In the genomic region with DNA sequence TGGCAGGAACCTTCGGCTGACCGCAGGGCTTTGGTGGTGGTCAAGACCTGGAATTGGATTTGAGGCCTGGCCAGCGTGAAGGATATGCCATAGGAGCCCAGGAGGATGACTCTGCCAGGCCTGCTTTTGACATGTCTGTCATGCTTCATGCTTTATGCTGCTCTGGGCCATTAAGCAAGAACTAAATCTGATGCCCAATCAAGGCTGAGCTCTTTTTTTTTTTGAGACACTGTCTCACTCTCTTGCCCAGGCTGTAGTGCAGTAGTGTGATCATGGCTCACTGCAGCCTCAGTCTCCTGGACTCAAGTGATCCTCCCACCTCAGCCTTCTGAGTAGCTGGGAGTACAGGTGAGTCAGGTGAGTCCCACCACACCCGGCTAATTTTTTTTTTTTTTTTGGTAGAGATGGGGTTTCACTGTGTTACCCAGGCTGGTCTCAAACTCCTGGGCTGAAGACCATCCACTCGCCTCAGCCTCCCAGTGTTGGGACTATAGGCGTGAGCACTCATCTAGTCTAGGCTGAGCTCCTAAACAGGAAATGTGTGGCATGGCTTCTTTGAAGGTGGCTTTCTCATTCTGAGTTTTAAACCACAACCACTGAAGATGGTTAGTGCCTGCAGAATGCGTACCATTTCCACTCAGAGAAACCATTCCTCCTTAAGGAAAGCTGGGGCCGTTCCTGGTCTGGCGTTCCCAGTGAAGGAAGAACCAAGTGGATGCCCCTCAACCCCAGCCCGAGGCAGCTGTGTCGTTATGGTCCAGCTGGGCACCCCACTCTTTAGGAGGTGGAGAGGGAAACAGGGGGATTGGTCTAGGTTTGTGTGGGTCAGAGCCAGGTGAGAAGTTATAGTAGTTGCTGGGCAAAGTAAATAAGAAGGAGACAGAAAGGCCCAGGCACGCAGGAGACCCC, we compare ENCODE assay signal across 1 cellular context.
TF ChIP-seq lines count a peak whose summit lies in the region.

No MANE protein-coding gene starts in this region.

TF ChIP-seq in GM12878, 131 proteins besides CTCF, POLR2A, EP300 and RAD21 (continued from another document and continues in another):
- TF ChIP-seq, protein P1, sequence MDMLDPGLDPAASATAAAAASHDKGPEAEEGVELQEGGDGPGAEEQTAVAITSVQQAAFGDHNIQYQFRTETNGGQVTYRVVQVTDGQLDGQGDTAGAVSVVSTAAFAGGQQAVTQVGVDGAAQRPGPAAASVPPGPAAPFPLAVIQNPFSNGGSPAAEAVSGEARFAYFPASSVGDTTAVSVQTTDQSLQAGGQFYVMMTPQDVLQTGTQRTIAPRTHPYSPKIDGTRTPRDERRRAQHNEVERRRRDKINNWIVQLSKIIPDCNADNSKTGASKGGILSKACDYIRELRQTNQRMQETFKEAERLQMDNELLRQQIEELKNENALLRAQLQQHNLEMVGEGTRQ (IDR thresholded peaks at IDR 0.05; ENCODE audit: borderline replicate concordance, low read depth, low read length) = no peak
- TF ChIP-seq ZNF274 (IDR thresholded peaks at IDR 0.05; ENCODE audit: insufficient read depth, insufficient read length) (no peak), NFXL1 (IDR thresholded peaks at IDR 0.05; ENCODE audit: borderline replicate concordance) (no peak), HDGF (IDR thresholded peaks at IDR 0.05) (no peak), SUPT20H (IDR thresholded peaks at IDR 0.05; ENCODE audit: borderline replicate concordance, control insufficient read depth, low read depth, low read length) (no peak), NFYA (IDR thresholded peaks at IDR 0.05; ENCODE audit: borderline replicate concordance, low read depth, low read length) (no peak), TCF12 (IDR thresholded peaks at IDR 0.05; ENCODE audit: low read depth, low read length) (peak; percentile 31; the same call in 1 of the 2 replicates), MLLT1 (IDR thresholded peaks at IDR 0.05) (peak; percentile 86), IRF4 (IDR thresholded peaks at IDR 0.05; ENCODE audit: low read depth, low read length) (peak; percentile 89), KLF5 (IDR thresholded peaks at IDR 0.05; ENCODE audit: partially characterized antibody) (no peak), POLR2AphosphoS2 (IDR thresholded peaks at IDR 0.05; ENCODE audit: low read depth, low read length) (no peak), KAT2A (conservative IDR thresholded peaks at IDR 0.05; ENCODE audit: control insufficient read depth, low read depth, low read length) (no peak), WRNIP1 (IDR thresholded peaks at IDR 0.05; ENCODE audit: borderline replicate concordance, low read depth, low read length) (no peak), SREBF1 (IDR thresholded peaks at IDR 0.05; ENCODE audit: low read length) (no peak), ZNF384 (IDR thresholded peaks at IDR 0.05; ENCODE audit: borderline replicate concordance, low read depth, low read length) (peak; percentile 47; the same call in 1 of the 2 replicates), SMARCA5 (IDR thresholded peaks at IDR 0.05) (no peak), CHD4 (IDR thresholded peaks at IDR 0.05) (no peak), JUND (IDR thresholded peaks at IDR 0.05; ENCODE audit: low read depth, low read length) (0 out of 2 replicates have a peak, but pooled peaks have one; percentile 45), ATF7 (IDR thresholded peaks at IDR 0.05; ENCODE audit: low read depth) (peak; percentile 43; the same call in 1 of the 2 replicates), RUNX3 (IDR thresholded peaks at IDR 0.05; ENCODE audit: low read length) (peak; percentile 97), EZH2 (IDR thresholded peaks at IDR 0.05; ENCODE audit: borderline replicate concordance, control insufficient read depth, low read depth, low read length) (no peak), STAT3 (IDR thresholded peaks at IDR 0.05; ENCODE audit: low read depth, low read length) (no peak), KDM1A (IDR thresholded peaks at IDR 0.05; ENCODE audit: borderline replicate concordance) (no peak), NR2F1 (conservative IDR thresholded peaks at IDR 0.05) (no peak), YY1 (IDR thresholded peaks at IDR 0.05; ENCODE audit: low read depth, low read length) (0 out of 2 replicates have a peak, but pooled peaks have one; percentile 30), STAT1 (conservative IDR thresholded peaks at IDR 0.05) (no peak; the same call in 1 of the 2 replicates), SUZ12 (IDR thresholded peaks at IDR 0.05; ENCODE audit: unreplicated experiment) (no peak), GATAD2B (conservative IDR thresholded peaks at IDR 0.05; ENCODE audit: low read depth) (0 out of 2 replicates have a peak, but pooled peaks have one; percentile 47), NR2C2 (IDR thresholded peaks at IDR 0.05; ENCODE audit: borderline replicate concordance, control insufficient read depth, insufficient read length, low read depth) (no peak), HDAC6 (IDR thresholded peaks at IDR 0.05; ENCODE audit: unreplicated experiment) (no peak), ZNF24 (IDR thresholded peaks at IDR 0.05) (0 out of 2 replicates have a peak, but pooled peaks have one; percentile 47), PKNOX1 (IDR thresholded peaks at IDR 0.05) (no peak), MXI1 (IDR thresholded peaks at IDR 0.05; ENCODE audit: low read depth, low read length) (no peak), ZNF622 (IDR thresholded peaks at IDR 0.05) (no peak), CBFB (IDR thresholded peaks at IDR 0.05; ENCODE audit: low read depth) (peak; percentile 88; the same call in 1 of the 2 replicates), RAD51 (IDR thresholded peaks at IDR 0.05) (no peak), CHD2 (IDR thresholded peaks at IDR 0.05; ENCODE audit: borderline replicate concordance, low read depth, low read length) (no peak), ZNF217 (IDR thresholded peaks at IDR 0.05) (no peak), PML (IDR thresholded peaks at IDR 0.05; ENCODE audit: low read length) (no peak), RELA (IDR thresholded peaks at IDR 0.05; ENCODE audit: borderline replicate concordance, partially characterized antibody) (no peak), IRF5 (IDR thresholded peaks at IDR 0.05; ENCODE audit: borderline replicate concordance) (no peak), IKZF2 (IDR thresholded peaks at IDR 0.05) (peak; percentile 94 to 95), ZBTB40 (IDR thresholded peaks at IDR 0.05; ENCODE audit: borderline replicate concordance) (0 out of 2 replicates have a peak, but pooled peaks have one; percentile 16), YBX1 (IDR thresholded peaks at IDR 0.05) (no peak), CREM (IDR thresholded peaks at IDR 0.05; ENCODE audit: low read depth) (peak; percentile 77), TBL1XR1 (IDR thresholded peaks at IDR 0.05; ENCODE audit: low read depth, low read length) (peak; percentile 78; the same call in 1 of the 2 replicates), JUNB (IDR thresholded peaks at IDR 0.05) (peak; percentile 88), PAX8 (IDR thresholded peaks at IDR 0.05) (no peak), ETV6 (conservative IDR thresholded peaks at IDR 0.05 in 1 of 2, IDR thresholded peaks at IDR 0.05 in 1 of 2; ENCODE audit: borderline replicate concordance in 1 of 2, low read depth in 1 of 2) (peak in 1 of 2 experiments; percentile 60; a peak in 1 of 4 replicates), FOXM1 (IDR thresholded peaks at IDR 0.05; ENCODE audit: low read depth, low read length) (peak; percentile 48; the same call in 1 of the 2 replicates), BMI1 (IDR thresholded peaks at IDR 0.05; ENCODE audit: borderline replicate concordance) (no peak)
- TF ChIP-seq, protein P2, sequence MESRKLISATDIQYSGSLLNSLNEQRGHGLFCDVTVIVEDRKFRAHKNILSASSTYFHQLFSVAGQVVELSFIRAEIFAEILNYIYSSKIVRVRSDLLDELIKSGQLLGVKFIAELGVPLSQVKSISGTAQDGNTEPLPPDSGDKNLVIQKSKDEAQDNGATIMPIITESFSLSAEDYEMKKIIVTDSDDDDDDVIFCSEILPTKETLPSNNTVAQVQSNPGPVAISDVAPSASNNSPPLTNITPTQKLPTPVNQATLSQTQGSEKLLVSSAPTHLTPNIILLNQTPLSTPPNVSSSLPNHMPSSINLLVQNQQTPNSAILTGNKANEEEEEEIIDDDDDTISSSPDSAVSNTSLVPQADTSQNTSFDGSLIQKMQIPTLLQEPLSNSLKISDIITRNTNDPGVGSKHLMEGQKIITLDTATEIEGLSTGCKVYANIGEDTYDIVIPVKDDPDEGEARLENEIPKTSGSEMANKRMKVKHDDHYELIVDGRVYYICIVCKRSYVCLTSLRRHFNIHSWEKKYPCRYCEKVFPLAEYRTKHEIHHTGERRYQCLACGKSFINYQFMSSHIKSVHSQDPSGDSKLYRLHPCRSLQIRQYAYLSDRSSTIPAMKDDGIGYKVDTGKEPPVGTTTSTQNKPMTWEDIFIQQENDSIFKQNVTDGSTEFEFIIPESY (IDR thresholded peaks at IDR 0.05) = no peak
- TF ChIP-seq, protein P3, sequence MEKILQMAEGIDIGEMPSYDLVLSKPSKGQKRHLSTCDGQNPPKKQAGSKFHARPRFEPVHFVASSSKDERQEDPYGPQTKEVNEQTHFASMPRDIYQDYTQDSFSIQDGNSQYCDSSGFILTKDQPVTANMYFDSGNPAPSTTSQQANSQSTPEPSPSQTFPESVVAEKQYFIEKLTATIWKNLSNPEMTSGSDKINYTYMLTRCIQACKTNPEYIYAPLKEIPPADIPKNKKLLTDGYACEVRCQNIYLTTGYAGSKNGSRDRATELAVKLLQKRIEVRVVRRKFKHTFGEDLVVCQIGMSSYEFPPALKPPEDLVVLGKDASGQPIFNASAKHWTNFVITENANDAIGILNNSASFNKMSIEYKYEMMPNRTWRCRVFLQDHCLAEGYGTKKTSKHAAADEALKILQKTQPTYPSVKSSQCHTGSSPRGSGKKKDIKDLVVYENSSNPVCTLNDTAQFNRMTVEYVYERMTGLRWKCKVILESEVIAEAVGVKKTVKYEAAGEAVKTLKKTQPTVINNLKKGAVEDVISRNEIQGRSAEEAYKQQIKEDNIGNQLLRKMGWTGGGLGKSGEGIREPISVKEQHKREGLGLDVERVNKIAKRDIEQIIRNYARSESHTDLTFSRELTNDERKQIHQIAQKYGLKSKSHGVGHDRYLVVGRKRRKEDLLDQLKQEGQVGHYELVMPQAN (conservative IDR thresholded peaks at IDR 0.05) = no peak
- TF ChIP-seq, protein P4, sequence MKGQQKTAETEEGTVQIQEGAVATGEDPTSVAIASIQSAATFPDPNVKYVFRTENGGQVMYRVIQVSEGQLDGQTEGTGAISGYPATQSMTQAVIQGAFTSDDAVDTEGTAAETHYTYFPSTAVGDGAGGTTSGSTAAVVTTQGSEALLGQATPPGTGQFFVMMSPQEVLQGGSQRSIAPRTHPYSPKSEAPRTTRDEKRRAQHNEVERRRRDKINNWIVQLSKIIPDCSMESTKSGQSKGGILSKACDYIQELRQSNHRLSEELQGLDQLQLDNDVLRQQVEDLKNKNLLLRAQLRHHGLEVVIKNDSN (IDR thresholded peaks at IDR 0.05; ENCODE audit: borderline replicate concordance, extremely low read length, insufficient read depth, low read depth, low read length) = no peak
